ENCODE assay signal across 18 cellular contexts in genomic region chrX:153692003-153692402, GRCh38. TPM values are rescaled to one million over a fixed set of nuclear protein-coding genes. Genes with fewer than 3 reads are reported as not detected.
A peak's percentile ranks its signal among the peaks of the same experiment; 100 is the strongest.
DNase-seq lines count a peak whose midpoint lies in the region; ATAC-seq, FAIRE-seq and TF ChIP-seq lines count a peak whose summit lies in the region.
"Had no signal": no experiment of that assay in that cellular context is flagged by ENCODE, and none has a peak within 500 bp of the region (broad histone marks: within the 10 kb centered on the region; RNA-seq: fewer than 3 reads in every experiment).

No MANE protein-coding gene starts in this region.

- WGBS in heart right ventricle, 2 donors: 61 to 66% methylated on average over 4 of the region's 4 CpGs
- 38 to 84% methylated on average over 4 of the region's 4 CpGs for WGBS in sigmoid colon, 2 donors

- peak overlapping the region; percentile 44 for H3K27ac ChIP-seq in left ventricle myocardium inferior (replicated peaks)
- no peak overlapping the region for H3K27ac ChIP-seq in heart right ventricle
- H3K27ac ChIP-seq in kidney (ENCODE audit: low read depth in 2 of 2, low read length in 2 of 2): no peak overlapping the region
- peak overlapping the region in 3 of 4 donors; percentile 44 to 92 (median 83) for H3K27ac ChIP-seq in sigmoid colon
- H3K27ac ChIP-seq: GM23248 had no signal

- ATAC-seq in heart right ventricle: no peak
- ATAC-seq: HCT116 had no signal

- no peak overlapping the region for H3K9ac ChIP-seq in kidney (ENCODE audit: low read length in 2 of 2)
- H3K9ac ChIP-seq: GM23248 had no signal

- intact Hi-C loops in left ventricle myocardium inferior (cut with micrococcal nuclease) (no loop called here), heart right ventricle (cut with DNase I) (no loop called here), kidney (cut with DNase I) (no loop called here), sigmoid colon (cut with DNase I) (no loop called here)
- intact Hi-C loops in activated naive CD4-positive, alpha-beta T cell treated with anti-CD3 and anti-CD28 coated beads for 36 hours (cut with micrococcal nuclease): no loop called here

- no peak for TF ChIP-seq POLR2A in sigmoid colon (IDR thresholded peaks at IDR 0.05)

- H3K36me3 Mint-ChIP-seq in activated naive CD4-positive, alpha-beta T cell treated with anti-CD3 and anti-CD28 coated beads for 36 hours (ENCODE audit: low read depth): no peaks in the 10 kb centered on the region
- H3K36me3 Mint-ChIP-seq: IgD-negative memory B cell had no signal

- no peaks in the 10 kb centered on the region for H3K4me1 Mint-ChIP-seq in activated naive CD4-positive, alpha-beta T cell treated with anti-CD3 and anti-CD28 coated beads for 36 hours (ENCODE audit: low read depth)
- H3K4me1 Mint-ChIP-seq: IgD-negative memory B cell had no signal

- H3K4me3 ChIP-seq in left ventricle myocardium inferior (no peak overlapping the region), heart right ventricle (no peak overlapping the region), kidney (ENCODE audit: low read length in 2 of 2) (no peak overlapping the region), sigmoid colon (no peak overlapping the region)
- H3K4me3 ChIP-seq: GM23248 had no signal

- no peaks in the 10 kb centered on the region for H3K9me3 ChIP-seq in left ventricle myocardium inferior (replicated peaks)
- H3K9me3 ChIP-seq in heart right ventricle: no peaks in the 10 kb centered on the region
- H3K9me3 ChIP-seq in kidney (ENCODE audit: control insufficient read depth in 1 of 2, low read length in 2 of 2): no peaks in the 10 kb centered on the region
- H3K9me3 ChIP-seq in sigmoid colon: no peaks in the 10 kb centered on the region

- TF ChIP-seq EP300 in sigmoid colon (IDR thresholded peaks at IDR 0.05): no peak

- H3K9me3 Mint-ChIP-seq in activated naive CD4-positive, alpha-beta T cell treated with anti-CD3 and anti-CD28 coated beads for 36 hours: no peaks in the 10 kb centered on the region
- H3K9me3 Mint-ChIP-seq: CD4-positive, alpha-beta T cell; IgD-negative memory B cell had no signal

- DNase-seq in left ventricle myocardium inferior: no peak
- DNase-seq in heart right ventricle: no peak
- peak; percentile 38 for DNase-seq in kidney
- no peak for DNase-seq in sigmoid colon
- DNase-seq in activated naive CD4-positive, alpha-beta T cell treated with anti-CD3 and anti-CD28 coated beads for 36 hours: no peak
- DNase-seq in amygdala (lab: John Stamatoyannopoulos, UW): no peak
- DNase-seq: 8988T; AML-193; C1 segment of cervical spinal cord; Calu3; CD4-positive, alpha-beta T cell; DMS 273 treated with DMSO at 0.1 percent for 48 hours; GM23248 had no signal

- no peaks in the 10 kb centered on the region for H3K36me3 ChIP-seq in left ventricle myocardium inferior
- peaks cover 0 to 6% (median 0%) of the 10 kb centered on the region in 9 donors for H3K36me3 ChIP-seq in heart right ventricle
- H3K36me3 ChIP-seq in kidney (ENCODE audit: control insufficient read depth in 1 of 2, insufficient read depth in 2 of 2, low read length in 2 of 2): no peaks in the 10 kb centered on the region
- H3K36me3 ChIP-seq in sigmoid colon: peaks cover 0 to 14% (median 0%) of the 10 kb centered on the region in 4 donors

- FAIRE-seq in kidney (lab: Jason Lieb, UNC): no peak
- FAIRE-seq: H54 had no signal

- H3K27me3 ChIP-seq in left ventricle myocardium inferior (ENCODE audit: low read depth) (no peaks in the 10 kb centered on the region), heart right ventricle (peaks cover 0 to 21% (median 0%) of the 10 kb centered on the region in 7 donors), sigmoid colon (no peaks in the 10 kb centered on the region)

- H3K4me3 Mint-ChIP-seq in activated naive CD4-positive, alpha-beta T cell treated with anti-CD3 and anti-CD28 coated beads for 36 hours: no peak overlapping the region
- H3K4me3 Mint-ChIP-seq: CD4-positive, alpha-beta T cell; IgD-negative memory B cell had no signal

- H3K4me1 ChIP-seq in left ventricle myocardium inferior: peaks cover 26% of the 10 kb centered on the region
- peaks cover 0 to 26% (median 0%) of the 10 kb centered on the region in 9 donors for H3K4me1 ChIP-seq in heart right ventricle
- H3K4me1 ChIP-seq in kidney (ENCODE audit: control insufficient read depth in 1 of 2, insufficient read depth in 1 of 2, low read depth in 1 of 2, low read length in 2 of 2): peaks cover 0 to 4% of the 10 kb centered on the region in 2 donors
- H3K4me1 ChIP-seq in sigmoid colon: peaks cover 0 to 47% (median 18%) of the 10 kb centered on the region in 4 donors

- TF ChIP-seq CTCF in left ventricle myocardium inferior (IDR thresholded peaks at IDR 0.05; ENCODE audit: borderline replicate concordance) (no peak), heart right ventricle (IDR thresholded peaks at IDR 0.05) (no peak), kidney (IDR thresholded peaks at IDR 0.05; ENCODE audit: borderline replicate concordance, extremely low read depth, insufficient read depth) (no peak), sigmoid colon (IDR thresholded peaks at IDR 0.05) (no peak)

- CTCF ChIA-PET in activated naive CD4-positive, alpha-beta T cell treated with anti-CD3 and anti-CD28 coated beads for 36 hours (lab: Charles Lee): no interaction called here

- no peak overlapping the region for H3K27ac Mint-ChIP-seq in activated naive CD4-positive, alpha-beta T cell treated with anti-CD3 and anti-CD28 coated beads for 36 hours
- H3K27ac Mint-ChIP-seq: CD4-positive, alpha-beta T cell; IgD-negative memory B cell had no signal

- H3K27me3 Mint-ChIP-seq in activated naive CD4-positive, alpha-beta T cell treated with anti-CD3 and anti-CD28 coated beads for 36 hours (ENCODE audit: low read depth): peaks cover 2% of the 10 kb centered on the region
- H3K27me3 Mint-ChIP-seq: CD4-positive, alpha-beta T cell had no signal

RNA-seq across cellular contexts. Expression of gene SLC6A8, which starts 4.3 kb away (rescaled TPM):
- 229 TPM for total RNA-seq in left ventricle myocardium inferior
- 100 to 1,000 TPM; 150 to 238 (median 186) TPM for total RNA-seq in heart right ventricle
- 100 to 1,000 TPM; 128 to 155 TPM for polyA plus RNA-seq in heart right ventricle
- 110 TPM for total RNA-seq in kidney
- 79.7 TPM for polyA plus RNA-seq in kidney (ENCODE audit: insufficient read depth, low read depth, low replicate concordance)
- 10 to 100 TPM; 31.9 to 60.7 (median 35.1) TPM for total RNA-seq in sigmoid colon
- polyA plus RNA-seq in sigmoid colon: 100 to 1,000 TPM in 1 of 3 donors, 10 to 100 TPM in 2; 67.9 to 158 (median 70.5) TPM
- total RNA-seq in activated naive CD4-positive, alpha-beta T cell treated with anti-CD3 and anti-CD28 coated beads for 36 hours: under 1 TPM; 0.32 to 0.41 TPM

RNA-seq across cellular contexts. Expression of gene PNCK, which starts 18.4 kb away (rescaled TPM):
- total RNA-seq in left ventricle myocardium inferior (6.1 TPM), heart right ventricle (10 to 100 TPM in 2 of 10 donors, 1 to 10 TPM in 8; 3.6 to 15.6 (median 5.9) TPM), kidney (1.5 TPM), sigmoid colon (100 to 1,000 TPM in 1 of 4 donors, 10 to 100 TPM in 3; 33.9 to 135 (median 64.2) TPM)
- polyA plus RNA-seq in heart right ventricle (1 to 10 TPM; 2.0 to 5.6 TPM), kidney (ENCODE audit: insufficient read depth, low read depth, low replicate concordance) (5.5 TPM), sigmoid colon (1 to 10 TPM in 1 of 3 donors, not detected in 2; 4.6 TPM)
- under 1 TPM; 0.26 to 0.30 TPM for total RNA-seq in activated naive CD4-positive, alpha-beta T cell treated with anti-CD3 and anti-CD28 coated beads for 36 hours
- total RNA-seq: Daoy, GM23248 had no signal
- polyA plus RNA-seq: GM23248, IgD-negative memory B cell had no signal

RNA-seq across cellular contexts. Expression of gene BCAP31, which starts 32.2 kb away (rescaled TPM):
- total RNA-seq in left ventricle myocardium inferior (80.8 TPM), heart right ventricle (100 to 1,000 TPM in 3 of 10 donors, 10 to 100 TPM in 7; 70.2 to 140 (median 85.4) TPM), kidney (218 TPM), sigmoid colon (100 to 1,000 TPM in 1 of 4 donors, 10 to 100 TPM in 3; 59.3 to 124 (median 70.4) TPM)
- polyA plus RNA-seq in heart right ventricle (100 to 1,000 TPM in 1 of 2 donors, 10 to 100 TPM in 1; 82.2 to 164 TPM), kidney (ENCODE audit: insufficient read depth, low read depth, low replicate concordance) (246 TPM), sigmoid colon (100 to 1,000 TPM in 1 of 3 donors, 10 to 100 TPM in 2; 61.3 to 216 (median 70.9) TPM)
- 10 to 100 TPM; 69.5 to 71.2 TPM for total RNA-seq in activated naive CD4-positive, alpha-beta T cell treated with anti-CD3 and anti-CD28 coated beads for 36 hours

RNA-seq across cellular contexts. Expression of gene ABCD1, which starts 32.7 kb away (rescaled TPM):
- total RNA-seq in left ventricle myocardium inferior (16.0 TPM), heart right ventricle (10 to 100 TPM; 11.0 to 24.2 (median 14.4) TPM), kidney (13.7 TPM), sigmoid colon (10 to 100 TPM; 11.0 to 21.3 (median 18.3) TPM)
- polyA plus RNA-seq in heart right ventricle (10 to 100 TPM in 1 of 2 donors, 1 to 10 TPM in 1; 9.3 to 15.3 TPM), kidney (ENCODE audit: insufficient read depth, low read depth, low replicate concordance) (5.2 TPM), sigmoid colon (10 to 100 TPM in 1 of 3 donors, 1 to 10 TPM in 2; 1.8 to 12.8 (median 3.2) TPM)
- total RNA-seq in activated naive CD4-positive, alpha-beta T cell treated with anti-CD3 and anti-CD28 coated beads for 36 hours: 1 to 10 TPM; 2.5 to 3.4 TPM

RNA-seq across cellular contexts. Expression of gene DUSP9, which starts 45.0 kb away (rescaled TPM):
- total RNA-seq in left ventricle myocardium inferior (not detected), heart right ventricle (under 1 TPM in 1 of 10 donors, not detected in 9; 0.09 TPM), kidney (4.7 TPM), sigmoid colon (not detected)
- polyA plus RNA-seq in heart right ventricle (under 1 TPM in 1 of 2 donors, not detected in 1; 0.03 TPM), kidney (ENCODE audit: insufficient read depth, low read depth, low replicate concordance) (81.4 TPM), sigmoid colon (under 1 TPM in 1 of 3 donors, not detected in 2; 0.06 TPM)
- under 1 TPM in 1 of 2 experiments, not detected in 1; 0.36 TPM for total RNA-seq in activated naive CD4-positive, alpha-beta T cell treated with anti-CD3 and anti-CD28 coated beads for 36 hours
- total RNA-seq: CD4-positive, alpha-beta T cell; GM23248; HT-29 had no signal
- polyA plus RNA-seq: GM23248, IgD-negative memory B cell had no signal

Comparison
In these comparisons a context has a peak if more than half of its experiments do, and no peak if none do; other contexts are left out.
1. H3K27ac ChIP-seq: peak in left ventricle myocardium inferior (single experiment) and sigmoid colon (3 of 4); none in heart right ventricle (0 of 10) and kidney (0 of 2).
2. RNA of gene SLC6A8, which starts 4.3 kb away (total RNA-seq): 229 TPM in left ventricle myocardium inferior (single experiment), 150 to 238 TPM in heart right ventricle, 110 TPM in kidney (single experiment) and 31.9 to 60.7 TPM in sigmoid colon; 0.32 to 0.41 TPM in activated naive CD4-positive, alpha-beta T cell treated with anti-CD3 and anti-CD28 coated beads for 36 hours; every median in the first group is over 10 times any median in the second.